ENCODE assay signal across 9 cellular contexts in the genomic region with DNA sequence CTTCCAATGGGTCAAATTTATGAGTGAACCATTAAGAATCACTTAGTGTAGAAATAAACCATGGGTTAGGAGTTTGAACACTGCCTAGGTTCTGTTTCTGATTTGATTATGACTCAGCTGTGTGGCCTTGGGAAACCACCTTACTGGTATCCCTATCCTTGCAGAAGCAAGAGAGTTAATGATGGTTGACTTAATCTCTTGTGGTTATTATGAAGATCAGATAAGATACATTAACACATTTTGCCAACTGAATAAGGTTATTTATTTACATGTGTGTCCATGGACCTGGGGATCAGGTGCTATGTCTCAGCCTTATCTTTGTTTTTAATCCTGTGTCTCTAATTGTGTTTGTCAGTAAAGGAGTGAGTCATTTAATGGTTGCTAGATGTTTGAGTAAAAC. TPM values are rescaled to one million over a fixed set of nuclear protein-coding genes. Genes with fewer than 3 reads are reported as not detected.
DNase-seq lines count a peak whose midpoint lies in the region; ATAC-seq, FAIRE-seq and TF ChIP-seq lines count a peak whose summit lies in the region.
"Had no signal": no experiment of that assay in that cellular context is flagged by ENCODE, and none has a peak within 500 bp of the region (broad histone marks: within the 10 kb centered on the region; RNA-seq: fewer than 3 reads in every experiment).

No MANE protein-coding gene starts in this region.

- H3K27me3 Mint-ChIP-seq in CD4-positive, alpha-beta memory T cell, result no peaks in the 10 kb centered on the region

- intact Hi-C loops in CD4-positive, alpha-beta memory T cell (cut with micrococcal nuclease), result no loop called here
- intact Hi-C loops in pancreas (cut with DNase I) (no loop called here), left ventricle myocardium superior (cut with micrococcal nuclease) (no loop called here)

- H3K27me3 ChIP-seq in CD4-positive, alpha-beta memory T cell (ENCODE audit: insufficient read depth, low read length), result no peaks in the 10 kb centered on the region
- H3K27me3 ChIP-seq in pancreas, result no peaks in the 10 kb centered on the region

- no peak overlapping the region for H3K4me3 ChIP-seq in CD4-positive, alpha-beta memory T cell (ENCODE audit: low read length in 2 of 2)
- H3K4me3 ChIP-seq in pancreas, result no peak overlapping the region
- H3K4me3 ChIP-seq: lung had no signal

- peaks cover 5 to 11% (median 8%) of the 10 kb centered on the region in 4 donors for H3K4me1 Mint-ChIP-seq in CD4-positive, alpha-beta memory T cell

- no peaks in the 10 kb centered on the region for H3K9me3 Mint-ChIP-seq in CD4-positive, alpha-beta memory T cell
- H3K9me3 Mint-ChIP-seq in activated naive CD4-positive, alpha-beta T cell treated with anti-CD3 and anti-CD28 coated beads, Interleukin-2, amount 50 U/mL, for 72 hours, result no peaks in the 10 kb centered on the region

- no peak overlapping the region for H3K4me3 Mint-ChIP-seq in CD4-positive, alpha-beta memory T cell

- no peak overlapping the region for H3K27ac ChIP-seq in CD4-positive, alpha-beta memory T cell (ENCODE audit: low read depth, low read length)
- peak overlapping the region in 2 of 4 donors; percentile 15 to 47 for H3K27ac ChIP-seq in pancreas

- H3K36me3 Mint-ChIP-seq in CD4-positive, alpha-beta memory T cell, result peaks cover 26 to 38% of the 10 kb centered on the region in 2 donors
- H3K36me3 Mint-ChIP-seq in activated naive CD4-positive, alpha-beta T cell treated with anti-CD3 and anti-CD28 coated beads, Interleukin-2, amount 50 U/mL, for 72 hours, result peaks cover 0 to 13% of the 10 kb centered on the region in 2 donors

- no peaks in the 10 kb centered on the region for H3K36me3 ChIP-seq in CD4-positive, alpha-beta memory T cell (ENCODE audit: insufficient read depth, low read length)
- H3K36me3 ChIP-seq in pancreas, result no peaks in the 10 kb centered on the region

- CTCF ChIA-PET in CD4-positive, alpha-beta memory T cell (lab: Charles Lee; ENCODE audit: partially characterized antibody), result no interaction called here

- peak; percentile 89 for ATAC-seq in GM19351 (IDR thresholded peaks at IDR 0.05; ENCODE audit: unreplicated experiment)
- peak; percentile 92 for ATAC-seq in HG03460 (IDR thresholded peaks at IDR 0.05; ENCODE audit: unreplicated experiment)
- ATAC-seq in activated naive CD4-positive, alpha-beta T cell treated with anti-CD3 and anti-CD28 coated beads, Interleukin-2, amount 50 U/mL, for 72 hours, result peak; percentile 97 to 100
- peak; percentile 59 to 93 (median 76) for ATAC-seq in pancreas
- ATAC-seq in left ventricle myocardium superior, result no peak

- FAIRE-seq in pancreas (lab: Jason Lieb, UNC), result no peak

- no peak for TF ChIP-seq CTCF in pancreas (IDR thresholded peaks at IDR 0.05)

- H3K27ac Mint-ChIP-seq in CD4-positive, alpha-beta memory T cell, result peak overlapping the region in 3 of 7 donors; percentile 31 to 85 (median 60)
- H3K27ac Mint-ChIP-seq in activated naive CD4-positive, alpha-beta T cell treated with anti-CD3 and anti-CD28 coated beads, Interleukin-2, amount 50 U/mL, for 72 hours, result peak overlapping the region in 1 of 2 donors; percentile 67

- H3K9me3 ChIP-seq in CD4-positive, alpha-beta memory T cell (ENCODE audit: control insufficient read depth in 1 of 2, low read length in 2 of 2), result no peaks in the 10 kb centered on the region
- no peaks in the 10 kb centered on the region for H3K9me3 ChIP-seq in pancreas

- no peaks in the 10 kb centered on the region for H3K4me1 ChIP-seq in CD4-positive, alpha-beta memory T cell (ENCODE audit: insufficient read depth, low read length)
- H3K4me1 ChIP-seq in pancreas, result peaks cover 5 to 25% (median 23%) of the 10 kb centered on the region in 3 donors

- DNase-seq in CD4-positive, alpha-beta memory T cell, result peak; percentile 5 to 71 (median 17)
- DNase-seq in activated naive CD4-positive, alpha-beta T cell treated with anti-CD3 and anti-CD28 coated beads, Interleukin-2, amount 50 U/mL, for 72 hours (ENCODE audit: low spot score in 2 of 2), result peak in 1 of 2 donors; percentile 19
- DNase-seq in pancreas (peak in 1 of 6 donors; percentile 23), AML-193 (lab: John Stamatoyannopoulos, UW) (no peak), left ventricle myocardium superior (no peak), Kasumi-1 (lab: John Stamatoyannopoulos, UW) (no peak)

- POLR2A ChIA-PET in CD4-positive, alpha-beta memory T cell (lab: Charles Lee; ENCODE audit: partially characterized antibody), result no interaction called here

RNA-seq across cellular contexts. Expression of a gene that starts 5.4 kb away (rescaled TPM):
- total RNA-seq in CD4-positive, alpha-beta memory T cell, result not detected
- under 1 TPM in 1 of 2 donors, not detected in 1; 0.55 TPM for polyA plus RNA-seq in CD4-positive, alpha-beta memory T cell
- not detected for total RNA-seq in activated naive CD4-positive, alpha-beta T cell treated with anti-CD3 and anti-CD28 coated beads, Interleukin-2, amount 50 U/mL, for 72 hours
- under 1 TPM in 1 of 6 donors, not detected in 5; 0.37 TPM for total RNA-seq in pancreas
- not detected for polyA plus RNA-seq in pancreas
- total RNA-seq in left ventricle myocardium superior, result not detected
- polyA plus RNA-seq: lung had no signal

Comparison
In these comparisons a context has a peak if more than half of its experiments do, and no peak if none do; other contexts are left out.
1. DNase-seq: peak in CD4-positive, alpha-beta memory T cell (5 of 5); none in AML-193 (0 of 2), left ventricle myocardium superior (single experiment) and Kasumi-1 (0 of 2).